In the genomic region with DNA sequence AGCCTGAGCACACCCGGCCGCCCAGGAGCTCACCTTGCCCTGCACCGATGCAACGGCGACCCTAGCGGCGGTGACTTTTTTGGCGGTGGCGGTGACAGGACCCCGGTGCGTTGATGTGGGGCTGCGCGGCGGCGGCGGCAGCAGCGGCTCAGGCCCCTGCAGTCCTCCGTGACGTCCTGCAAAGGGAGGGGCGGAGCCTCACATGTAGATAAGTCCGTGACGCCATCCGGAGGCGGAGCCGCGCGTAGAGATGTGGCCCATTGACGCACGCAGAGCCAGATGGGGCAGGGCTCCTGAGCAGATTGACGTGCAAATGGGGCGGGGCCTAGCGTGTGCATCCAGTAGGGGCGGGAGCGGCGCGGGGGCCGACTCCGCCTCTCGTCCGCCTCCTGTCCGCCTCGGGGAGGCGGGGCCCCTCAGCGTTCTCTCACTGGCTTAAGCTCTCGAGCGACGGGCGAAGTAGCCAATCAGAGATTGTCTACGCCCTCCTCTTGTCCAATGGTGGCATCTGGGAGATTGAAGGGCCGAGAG, we compare ENCODE assay signal across 8 cellular contexts.
DNase-seq lines count a peak whose midpoint lies in the region; ATAC-seq and TF ChIP-seq lines count a peak whose summit lies in the region.

A gene with protein sequence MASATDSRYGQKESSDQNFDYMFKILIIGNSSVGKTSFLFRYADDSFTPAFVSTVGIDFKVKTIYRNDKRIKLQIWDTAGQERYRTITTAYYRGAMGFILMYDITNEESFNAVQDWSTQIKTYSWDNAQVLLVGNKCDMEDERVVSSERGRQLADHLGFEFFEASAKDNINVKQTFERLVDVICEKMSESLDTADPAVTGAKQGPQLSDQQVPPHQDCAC (minus strand): TSS at position 180 of the 531 bp plus-strand sequence. CDS start 1,302 bp downstream, outside the sequence.

- peaks cover 7% of the 10 kb centered on the region; the same call in 1 of the 2 replicates for H3K36me3 ChIP-seq in SK-N-MC (ENCODE audit: insufficient read depth, low read length)
- H3K36me3 ChIP-seq in neutrophil, result no peaks in the 10 kb centered on the region

- peaks cover 22% of the 10 kb centered on the region for H3K4me1 Mint-ChIP-seq in activated naive CD4-positive, alpha-beta T cell treated with anti-CD3 and anti-CD28 coated beads, Interleukin-2, amount 50 U/mL, for 24 hours

- H3K27me3 Mint-ChIP-seq in activated naive CD4-positive, alpha-beta T cell treated with anti-CD3 and anti-CD28 coated beads, Interleukin-2, amount 50 U/mL, for 24 hours, result peaks cover 1% of the 10 kb centered on the region

- H3K4me3 Mint-ChIP-seq in activated naive CD4-positive, alpha-beta T cell treated with anti-CD3 and anti-CD28 coated beads, Interleukin-2, amount 50 U/mL, for 24 hours, result peak within 1 kb of the TSS; percentile 96

- DNase-seq in GM04504 (ENCODE audit: low read depth), result peak; percentile 100
- peak; percentile 99 for DNase-seq in NCI-H1048 (lab: John Stamatoyannopoulos, UW)
- DNase-seq in SK-N-MC (ENCODE audit: low read depth, low spot score), result peak; percentile 97
- peak; percentile 97 for DNase-seq in germinal center (ENCODE audit: low spot score)
- peak; percentile 71 to 100 (median 100) for DNase-seq in substantia nigra (lab: John Stamatoyannopoulos, UW)

- peaks cover 24 to 26% of the 10 kb centered on the region in 2 experiments for H3K4me1 ChIP-seq in neutrophil (ENCODE audit: control insufficient read depth in 1 of 2, insufficient read depth in 1 of 2, low read depth in 1 of 2, low read length in 1 of 2)

- H3K27ac ChIP-seq in SK-N-MC (peak within 1 kb of the TSS; percentile 94), neutrophil (peak within 1 kb of the TSS; percentile 67), substantia nigra (ENCODE audit: low read depth, low read length, poor library complexity, severe bottlenecking) (peak within 1 kb of the TSS; percentile 94)

- H3K27me3 ChIP-seq in neutrophil, result peaks cover 63% of the 10 kb centered on the region

- peak within 1 kb of the TSS; percentile 85 for H3K9ac ChIP-seq in SK-N-MC (ENCODE audit: insufficient read length)

- peak within 1 kb of the TSS; percentile 89 for H3K4me3 ChIP-seq in SK-N-MC
- peak within 1 kb of the TSS; percentile 79 for H3K4me3 ChIP-seq in neutrophil (ENCODE audit: low read depth in 1 of 2, low read length in 1 of 2)

- H3K9me3 ChIP-seq in SK-N-MC (ENCODE audit: low read depth, low read length) (no peaks in the 10 kb centered on the region), neutrophil (no peaks in the 10 kb centered on the region)

- TF ChIP-seq CTCF in neutrophil (IDR thresholded peaks at IDR 0.05), result peak; percentile 68

- no peaks in the 10 kb centered on the region for H3K9me3 Mint-ChIP-seq in activated naive CD4-positive, alpha-beta T cell treated with anti-CD3 and anti-CD28 coated beads, Interleukin-2, amount 50 U/mL, for 24 hours

- no peaks in the 10 kb centered on the region for H3K36me3 Mint-ChIP-seq in activated naive CD4-positive, alpha-beta T cell treated with anti-CD3 and anti-CD28 coated beads, Interleukin-2, amount 50 U/mL, for 24 hours

- H3K27ac Mint-ChIP-seq in activated naive CD4-positive, alpha-beta T cell treated with anti-CD3 and anti-CD28 coated beads, Interleukin-2, amount 50 U/mL, for 24 hours, result peak within 1 kb of the TSS; percentile 94

- ATAC-seq in HG02571 (IDR thresholded peaks at IDR 0.05; ENCODE audit: unreplicated experiment), result peak; percentile 81

Comparison
In these comparisons a context has a peak if more than half of its experiments do, and no peak if none do; other contexts are left out.
1. Peak in every context shown above with its lines: DNase-seq, ATAC-seq, H3K4me3 ChIP-seq and H3K27ac ChIP-seq.